ENCODE assay signal across 26 cellular contexts in the genomic region with DNA sequence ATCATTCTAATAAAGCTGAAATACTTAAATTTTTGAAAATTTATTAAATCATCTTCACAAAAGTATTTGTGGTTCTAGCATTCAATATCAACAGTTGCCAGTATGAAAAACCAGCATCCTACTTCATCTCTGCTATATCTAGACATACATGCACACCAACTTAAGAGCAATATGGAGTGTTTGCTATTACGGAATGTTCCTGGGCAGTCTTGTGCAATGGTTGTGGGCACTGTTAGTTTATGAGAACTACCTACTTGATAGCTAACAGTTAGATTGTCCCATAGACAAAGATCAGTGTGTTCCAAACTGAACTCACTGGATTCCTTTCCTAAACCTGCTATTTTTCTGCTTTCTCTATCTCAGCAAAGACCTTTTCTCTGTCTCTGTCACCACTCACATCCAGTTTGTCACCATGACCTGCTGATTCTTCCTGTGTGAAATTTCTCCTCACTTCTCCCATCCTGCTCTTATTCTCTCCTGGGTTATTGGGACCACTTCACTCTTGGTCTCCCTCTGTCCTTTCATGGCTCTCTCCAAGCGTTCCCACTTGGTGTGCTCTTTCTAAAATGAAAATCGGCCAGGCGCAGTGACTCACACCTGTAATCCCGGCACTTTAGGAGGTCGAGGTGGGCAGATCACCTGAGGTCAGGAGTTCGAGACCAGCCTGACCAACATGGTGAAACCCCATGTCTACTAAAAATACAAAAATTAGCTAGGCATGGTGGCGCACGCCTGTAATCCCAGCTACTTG. TPM values are rescaled to one million over a fixed set of nuclear protein-coding genes. Genes with fewer than 3 reads are reported as not detected.
A peak's percentile ranks its signal among the peaks of the same experiment; 100 is the strongest.
DNase-seq lines count a peak whose midpoint lies in the region; ATAC-seq and TF ChIP-seq lines count a peak whose summit lies in the region.
"Had no signal": no experiment of that assay in that cellular context is flagged by ENCODE, and none has a peak within 500 bp of the region (broad histone marks: within the 10 kb centered on the region; RNA-seq: fewer than 3 reads in every experiment).

No MANE protein-coding gene starts in this region.

- no peaks in the 10 kb centered on the region for H3K27me3 ChIP-seq in upper lobe of right lung

- no peaks in the 10 kb centered on the region for H3K9me3 ChIP-seq in upper lobe of right lung
- H3K9me3 ChIP-seq: tibial nerve had no signal

- H3K27ac ChIP-seq in upper lobe of right lung, result peak overlapping the region; percentile 67
- H3K27ac ChIP-seq: 22Rv1, tibial nerve had no signal

- no peaks in the 10 kb centered on the region for H3K36me3 ChIP-seq in upper lobe of right lung
- H3K36me3 ChIP-seq: tibial nerve had no signal

- H3K4me1 ChIP-seq in upper lobe of right lung, result peaks cover 6% of the 10 kb centered on the region
- H3K4me1 ChIP-seq: tibial nerve had no signal

- peak; percentile 83 for ATAC-seq in upper lobe of right lung
- ATAC-seq: Right ventricle myocardium inferior, sciatic nerve, T-cell had no signal

- no peak overlapping the region for H3K4me3 ChIP-seq in upper lobe of right lung
- H3K4me3 ChIP-seq: tibial nerve had no signal

- no peak for TF ChIP-seq CTCF in upper lobe of right lung (IDR thresholded peaks at IDR 0.05)

- intact Hi-C loops in upper lobe of right lung (cut with DNase I), result no loop called here

- DNase-seq in SIG-M5 treated with dmso at 0.1 percent for 504 hours (lab: John Stamatoyannopoulos, UW; ENCODE audit: unreplicated experiment), result peak; percentile 28
- no peak for DNase-seq in SIG-M5 (lab: John Stamatoyannopoulos, UW)
- DNase-seq in SKM-1 treated with dmso at 0.1 percent for 144 hours (lab: John Stamatoyannopoulos, UW; ENCODE audit: unreplicated experiment), result peak; percentile 8
- peak; percentile 68 for DNase-seq in iris pigment epithelial cell (ENCODE audit: low read depth)
- DNase-seq in upper lobe of right lung, result no peak
- no peak for DNase-seq in activated effector memory CD4-positive, alpha-beta T cell treated with Interleukin-2 at 50 U/mL for 16 hours
- no peak for DNase-seq in OCI-M1 (lab: John Stamatoyannopoulos, UW)
- DNase-seq in stimulated activated CD4-positive, alpha-beta T cell treated with anti-CD3 and anti-CD28 coated beads, Interleukin-12 subunit alpha, Interleukin-12 subunit beta, amount 100 ng/mL, for 4 hours, result no peak
- DNase-seq: activated CD4-positive, alpha-beta T cell treated with anti-CD3 and anti-CD28 coated beads, Interleukin-2, amount 50 U/mL, for 48 hours; activated CD8-positive, alpha-beta memory T cell treated with anti-CD3 and anti-CD28 coated beads, Interleukin-2, amount 50 U/mL, for 48 hours; activated naive CD8-positive, alpha-beta T cell treated with anti-CD3 and anti-CD28 coated beads, Interleukin-2, amount 10 ng/mL, durations not matched to agents 7 days and 5 days; DMS153; effector CD8-positive, alpha-beta T cell; foreskin melanocyte; hippocampal formation; immature natural killer cell; NCI-H1694; NCI-H69; T-cell had no signal

RNA-seq across cellular contexts. Expression of a gene that starts 27.7 kb away (rescaled TPM):
- total RNA-seq in upper lobe of right lung, result 62.7 TPM

RNA-seq across cellular contexts. Expression of a gene that starts 27.9 kb away (rescaled TPM):
- total RNA-seq in upper lobe of right lung, result 135 TPM

RNA-seq across cellular contexts. Expression of a gene that starts 30.0 kb away (rescaled TPM):
- total RNA-seq in upper lobe of right lung, result 5.9 TPM
- total RNA-seq: M059J had no signal

RNA-seq across cellular contexts. Expression of a gene that starts 42.7 kb away (rescaled TPM):
- 2.6 TPM for total RNA-seq in upper lobe of right lung
- total RNA-seq: activated naive CD8-positive, alpha-beta T cell treated with anti-CD3 and anti-CD28 coated beads, Interleukin-2, amount 10 ng/mL, durations not matched to agents 7 days and 5 days; epithelial cell of proximal tubule; M059J; neural crest cell; sciatic nerve had no signal

RNA-seq across cellular contexts. Expression of a gene that starts 43.6 kb away (rescaled TPM):
- total RNA-seq in upper lobe of right lung, result 8.0 TPM

Comparison
In these comparisons a context has a peak if more than half of its experiments do, and no peak if none do; other contexts are left out.
1. DNase-seq: peak in SIG-M5 treated with dmso at 0.1 percent for 504 hours (single experiment), SKM-1 treated with dmso at 0.1 percent for 144 hours (single experiment) and iris pigment epithelial cell (single experiment); none in SIG-M5 (single experiment), upper lobe of right lung (single experiment), activated effector memory CD4-positive, alpha-beta T cell treated with Interleukin-2 at 50 U/mL for 16 hours (single experiment), OCI-M1 (single experiment) and stimulated activated CD4-positive, alpha-beta T cell treated with anti-CD3 and anti-CD28 coated beads, Interleukin-12 subunit alpha, Interleukin-12 subunit beta, amount 100 ng/mL, for 4 hours (single experiment).